ENCODE assay signal across 7 cellular contexts in genomic region chr1:19289244-19289643, GRCh38. TPM values are rescaled to one million over a fixed set of nuclear protein-coding genes. Genes with fewer than 3 reads are reported as not detected.
A peak's percentile ranks its signal among the peaks of the same experiment; 100 is the strongest.
DNase-seq lines count a peak whose midpoint lies in the region; ATAC-seq and TF ChIP-seq lines count a peak whose summit lies in the region.
"Had no signal": no experiment of that assay in that cellular context is flagged by ENCODE, and none has a peak within 500 bp of the region (broad histone marks: within the 10 kb centered on the region; RNA-seq: fewer than 3 reads in every experiment).

No MANE protein-coding gene starts in this region.

- H3K36me3 Mint-ChIP-seq in activated naive CD4-positive, alpha-beta T cell treated with anti-CD3 and anti-CD28 coated beads, Interleukin-2, amount 50 U/mL, for 24 hours = peaks cover 5% of the 10 kb centered on the region
- H3K36me3 Mint-ChIP-seq in activated naive CD4-positive, alpha-beta T cell treated with anti-CD3 and anti-CD28 coated beads, Interleukin-2, amount 50 U/mL, for 72 hours = peaks cover 11 to 23% of the 10 kb centered on the region in 2 donors

- H3K27ac Mint-ChIP-seq in activated naive CD4-positive, alpha-beta T cell treated with anti-CD3 and anti-CD28 coated beads, Interleukin-2, amount 50 U/mL, for 24 hours = no peak overlapping the region
- H3K27ac Mint-ChIP-seq in activated naive CD4-positive, alpha-beta T cell treated with anti-CD3 and anti-CD28 coated beads, Interleukin-2, amount 50 U/mL, for 72 hours = no peak overlapping the region

- peaks cover 8% of the 10 kb centered on the region for H3K4me1 Mint-ChIP-seq in activated naive CD4-positive, alpha-beta T cell treated with anti-CD3 and anti-CD28 coated beads, Interleukin-2, amount 50 U/mL, for 24 hours

- H3K36me3 ChIP-seq in iPS-20b (ENCODE audit: insufficient read depth, low read depth, low read length) = no peaks in the 10 kb centered on the region
- no peaks in the 10 kb centered on the region for H3K36me3 ChIP-seq in transverse colon

- H3K9me3 ChIP-seq in iPS-20b (ENCODE audit: insufficient read depth, low read depth, low read length) (peaks cover 8% of the 10 kb centered on the region; the same call in 1 of the 2 replicates), transverse colon (peaks cover 2% of the 10 kb centered on the region in 2 donors)

- no peak overlapping the region; the same call in 1 of the 2 replicates for H3K9ac ChIP-seq in iPS-20b (ENCODE audit: low read depth, low read length)

- H3K4me3 ChIP-seq in iPS-20b (ENCODE audit: low read length) (peak overlapping the region; percentile 65), transverse colon (peak overlapping the region in 3 of 4 donors; percentile 38 to 64 (median 40))

- peaks cover 31% of the 10 kb centered on the region for H3K27me3 ChIP-seq in iPS-20b (ENCODE audit: insufficient read depth, low read length)
- no peaks in the 10 kb centered on the region for H3K27me3 ChIP-seq in transverse colon

- peak overlapping the region; percentile 26 for H3K4me3 Mint-ChIP-seq in activated naive CD4-positive, alpha-beta T cell treated with anti-CD3 and anti-CD28 coated beads, Interleukin-2, amount 50 U/mL, for 24 hours

- H3K9me3 Mint-ChIP-seq in activated naive CD4-positive, alpha-beta T cell treated with anti-CD3 and anti-CD28 coated beads, Interleukin-2, amount 50 U/mL, for 24 hours = no peaks in the 10 kb centered on the region
- H3K9me3 Mint-ChIP-seq in activated naive CD4-positive, alpha-beta T cell treated with anti-CD3 and anti-CD28 coated beads, Interleukin-2, amount 50 U/mL, for 72 hours = peaks cover 2 to 11% of the 10 kb centered on the region in 2 donors

- ATAC-seq in activated naive CD4-positive, alpha-beta T cell treated with anti-CD3 and anti-CD28 coated beads, Interleukin-2, amount 50 U/mL, for 72 hours = no peak

- WGBS in transverse colon (ENCODE audit: low coverage in 1 of 2), 2 donors = 14 to 47% methylated on average over 1 to 2 of the region's 2 CpGs

- DNase-seq in activated naive CD4-positive, alpha-beta T cell treated with anti-CD3 and anti-CD28 coated beads, Interleukin-2, amount 50 U/mL, for 72 hours (ENCODE audit: low spot score in 2 of 2) = no peak
- no peak for DNase-seq in transverse colon
- DNase-seq in NCI-H2227 treated with DMSO at 0.1 percent for 48 hours (lab: John Stamatoyannopoulos, UW) = no peak
- DNase-seq in medulla oblongata (ENCODE audit: extremely low spot score) = no peak
- DNase-seq: MM.1S had no signal

- intact Hi-C loops in transverse colon (cut with DNase I; ENCODE audit: low total_unique reads) = loop anchor here (5.0 kb wide), 1 partner anchor 848 kb away; the partner anchor contains the start of gene PLA2G2F

- TF ChIP-seq EP300 in transverse colon (IDR thresholded peaks at IDR 0.05; ENCODE audit: low read depth) = no peak

- H3K27ac ChIP-seq in iPS-20b (ENCODE audit: low read length) = no peak overlapping the region
- H3K27ac ChIP-seq in transverse colon = peak overlapping the region; percentile 79 to 87 (median 83)

- no peak for TF ChIP-seq CTCF in transverse colon (IDR thresholded peaks at IDR 0.05)

- in situ Hi-C loops in transverse colon (cut with MboI; ENCODE audit: low pct_ligation_motif_present in 1 of 4, low pct_unique_long_range_greater_than_20kb in 1 of 4, low sequenced_read_pairs in 3 of 4) = no loop called here

- no peaks in the 10 kb centered on the region; the same call in 1 of the 2 replicates for H3K4me1 ChIP-seq in iPS-20b (ENCODE audit: insufficient read depth, low read length)
- peaks cover 4 to 34% (median 21%) of the 10 kb centered on the region in 4 donors for H3K4me1 ChIP-seq in transverse colon

- peaks cover 3% of the 10 kb centered on the region for H3K27me3 Mint-ChIP-seq in activated naive CD4-positive, alpha-beta T cell treated with anti-CD3 and anti-CD28 coated beads, Interleukin-2, amount 50 U/mL, for 24 hours

- TF ChIP-seq POLR2A in transverse colon (IDR thresholded peaks at IDR 0.05) = no peak

RNA-seq across cellular contexts. Expression of gene AKR7A3, which starts 0.7 kb away (rescaled TPM):
- total RNA-seq in activated naive CD4-positive, alpha-beta T cell treated with anti-CD3 and anti-CD28 coated beads, Interleukin-2, amount 50 U/mL, for 72 hours = under 1 TPM; 0.68 to 0.93 TPM
- total RNA-seq in transverse colon = 100 to 1,000 TPM in 2 of 4 donors, 10 to 100 TPM in 2; 77.8 to 167 (median 102) TPM

RNA-seq across cellular contexts. Expression of gene AKR7A2, which starts 22.7 kb away (rescaled TPM):
- 10 to 100 TPM; 42.9 to 50.2 TPM for total RNA-seq in activated naive CD4-positive, alpha-beta T cell treated with anti-CD3 and anti-CD28 coated beads, Interleukin-2, amount 50 U/mL, for 72 hours
- total RNA-seq in transverse colon = 100 to 1,000 TPM in 2 of 4 donors, 10 to 100 TPM in 2; 64.7 to 169 (median 112) TPM

RNA-seq across cellular contexts. Expression of gene SLC66A1, which starts 22.9 kb away (rescaled TPM):
- 1 to 10 TPM; 6.7 to 7.2 TPM for total RNA-seq in activated naive CD4-positive, alpha-beta T cell treated with anti-CD3 and anti-CD28 coated beads, Interleukin-2, amount 50 U/mL, for 72 hours
- 10 to 100 TPM; 19.1 to 53.9 (median 35.3) TPM for total RNA-seq in transverse colon

RNA-seq across cellular contexts. Expression of gene MRTO4, which starts 37.6 kb away (rescaled TPM):
- 10 to 100 TPM; 60.4 to 83.6 TPM for total RNA-seq in activated naive CD4-positive, alpha-beta T cell treated with anti-CD3 and anti-CD28 coated beads, Interleukin-2, amount 50 U/mL, for 72 hours
- total RNA-seq in transverse colon = 10 to 100 TPM in 1 of 4 donors, 1 to 10 TPM in 3; 4.9 to 10.8 (median 8.7) TPM

RNA-seq across cellular contexts. Expression of gene EMC1, which starts 37.9 kb away (rescaled TPM):
- total RNA-seq in activated naive CD4-positive, alpha-beta T cell treated with anti-CD3 and anti-CD28 coated beads, Interleukin-2, amount 50 U/mL, for 72 hours = 10 to 100 TPM; 42.2 to 44.4 TPM
- 10 to 100 TPM; 18.3 to 39.7 (median 32.6) TPM for total RNA-seq in transverse colon

Comparison
In these comparisons a context has a peak if more than half of its experiments do, and no peak if none do; other contexts are left out.
1. RNA of gene AKR7A3, which starts 0.7 kb away (total RNA-seq): 77.8 to 167 TPM in transverse colon; 0.68 to 0.93 TPM in activated naive CD4-positive, alpha-beta T cell treated with anti-CD3 and anti-CD28 coated beads, Interleukin-2, amount 50 U/mL, for 72 hours; every median in the first group is over 10 times any median in the second.